In the genomic region with DNA sequence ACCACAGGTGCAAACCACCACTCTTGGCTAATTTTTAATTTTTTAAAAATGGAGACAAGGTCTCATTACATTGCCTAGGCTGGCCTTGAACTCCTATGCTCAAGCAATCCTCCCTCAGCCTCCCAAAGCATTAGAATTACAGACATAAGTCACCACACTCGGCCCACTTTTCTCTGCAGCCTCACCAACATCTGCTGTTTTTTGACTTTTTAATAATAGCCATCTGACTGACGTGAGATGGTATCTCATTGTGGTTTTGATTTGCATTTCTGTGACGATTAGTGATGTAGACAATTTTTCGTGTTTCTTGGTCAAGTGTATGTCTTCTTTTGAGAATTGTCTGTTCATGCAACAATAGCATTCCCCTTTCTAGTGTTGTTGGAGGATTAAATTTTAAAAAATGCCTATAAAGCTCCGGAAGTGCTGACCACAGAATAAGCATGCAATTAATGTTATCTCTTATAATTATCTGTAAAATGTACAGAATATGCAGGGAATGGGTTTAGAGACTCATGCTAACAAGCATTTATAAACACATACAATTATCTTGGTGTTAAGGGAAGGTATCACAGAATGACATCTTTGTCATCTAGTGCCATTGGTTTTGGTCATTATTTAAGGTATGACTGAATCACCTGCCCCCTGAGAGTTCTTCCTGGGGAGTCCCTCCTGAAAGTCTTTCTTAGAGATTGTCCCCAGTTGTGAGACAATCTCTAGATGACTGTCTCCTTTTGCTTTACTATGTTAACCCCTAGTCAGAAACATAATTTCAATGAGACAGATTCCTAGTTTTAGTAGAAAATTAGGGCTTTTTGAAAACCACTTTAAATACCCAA, we compare ENCODE assay signal across 17 cellular contexts.
"Had no signal": no experiment of that assay in that cellular context is flagged by ENCODE, and none has a peak within 500 bp of the region (broad histone marks: within the 10 kb centered on the region; RNA-seq: fewer than 3 reads in every experiment).

No MANE protein-coding gene starts in this region.

- DNase-seq: activated CD4-positive, alpha-beta T cell treated with anti-CD3 and anti-CD28 coated beads for 1 hour; activated CD4-positive, alpha-beta T cell treated with anti-CD3 and anti-CD28 coated beads, Interleukin-2, amount 50 U/mL, for 4 hours; activated naive CD4-positive, alpha-beta T cell treated with anti-CD3 and anti-CD28 coated beads for 36 hours; activated naive CD8-positive, alpha-beta T cell treated with anti-CD3 and anti-CD28 coated beads, Interleukin-2, amount 50 U/mL, for 24 hours; aorta; cerebellar nuclear complex; effector memory CD8-positive, alpha-beta T cell; foreskin keratinocyte; glutamatergic neuron; kidney glomerular epithelial cell; left ventricle myocardium superior; mucosa of descending colon; naive thymus-derived CD8-positive, alpha-beta T cell; stimulated activated CD4-positive, alpha-beta T cell treated with anti-CD3 and anti-CD28 coated beads, Interleukin-4, amount 100 ng/mL, for 1 hour; stimulated activated naive CD8-positive, alpha-beta T cell treated with anti-CD3 and anti-CD28 coated beads, Interleukin-15, Interleukin-2, amounts not matched to agents 100 U/mL and 50 U/mL, for 24 hours; trophoblast cell had no signal

- ATAC-seq: activated naive CD8-positive, alpha-beta T cell treated with anti-CD3 and anti-CD28 coated beads, Interleukin-2, amount 50 U/mL, for 24 hours; activated T-helper 17 cell treated with anti-CD3 and anti-CD28 coated beads, Interleukin-2, amount 50 U/mL, for 72 hours; effector memory CD8-positive, alpha-beta T cell; foreskin keratinocyte; left ventricle myocardium superior; mucosa of descending colon; naive thymus-derived CD8-positive, alpha-beta T cell; stimulated activated naive CD8-positive, alpha-beta T cell treated with anti-CD3 and anti-CD28 coated beads, Interleukin-15, Interleukin-2, amounts not matched to agents 100 U/mL and 50 U/mL, for 24 hours had no signal
